29 cellular contexts compared by ENCODE assay signal in the genomic region with DNA sequence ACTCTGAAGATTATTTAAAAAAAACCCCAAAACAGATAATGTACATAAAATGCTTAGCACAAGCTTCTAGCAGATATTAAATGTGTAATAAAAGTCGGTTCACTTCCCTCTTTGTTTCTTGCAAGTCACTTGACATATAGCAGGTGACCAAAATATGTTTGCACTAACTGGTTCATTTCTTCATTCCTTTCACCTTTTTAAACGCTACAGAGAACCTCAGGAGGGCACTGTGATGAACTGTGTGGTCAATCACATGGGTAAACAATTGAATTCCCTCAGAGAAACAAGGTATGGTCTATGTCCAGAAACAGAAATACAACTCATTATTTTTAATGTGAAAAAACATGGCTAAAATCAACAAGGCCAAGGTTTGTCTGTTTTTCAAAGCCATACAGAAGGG. TPM values are rescaled to one million over a fixed set of nuclear protein-coding genes. Genes with fewer than 3 reads are reported as not detected.
DNase-seq lines count a peak whose midpoint lies in the region; ATAC-seq and TF ChIP-seq lines count a peak whose summit lies in the region.
"Had no signal": no experiment of that assay in that cellular context is flagged by ENCODE, and none has a peak within 500 bp of the region (broad histone marks: within the 10 kb centered on the region; RNA-seq: fewer than 3 reads in every experiment).

No MANE protein-coding gene starts in this region.

- TF ChIP-seq POLR2A in ovary (IDR thresholded peaks at IDR 0.05): no peak

- no peak overlapping the region for H3K4me2 ChIP-seq in SK-N-SH

- 71% methylated on average over 2 of the region's 2 CpGs for WGBS in SK-N-SH (ENCODE audit: low lambda C conversion rate)
- 31 to 48% (median 42%) methylated on average over 2 of the region's 2 CpGs for WGBS in ovary, 3 donors

- intact Hi-C loops in left lung (cut with DNase I): no loop called here
- intact Hi-C loops in ovary (cut with DNase I): no loop called here
- intact Hi-C loops in lower lobe of right lung (cut with DNase I): no loop called here

- CTCF ChIA-PET in SK-N-SH (lab: Yijun Ruan, JAX): no interaction called here

- H3F3A ChIP-seq in SK-N-SH (replicated peaks; ENCODE audit: insufficient read depth): peaks cover 79% of the 10 kb centered on the region

- ATAC-seq in SK-N-SH treated with all-trans-retinoic acid at 6 μM for 48 hours (no peak), left lung (no peak), lower lobe of right lung (no peak)
- ATAC-seq: gastroesophageal sphincter; mucosa of descending colon; sciatic nerve; stimulated activated naive CD8-positive, alpha-beta T cell treated with anti-CD3 and anti-CD28 coated beads, Interleukin-15, amount 100 ng/mL, for 72 hours had no signal

- H3K9me3 ChIP-seq in SK-N-SH: no peaks in the 10 kb centered on the region
- no peaks in the 10 kb centered on the region for H3K9me3 ChIP-seq in adipocyte (ENCODE audit: control insufficient read depth, low read length)
- no peaks in the 10 kb centered on the region for H3K9me3 ChIP-seq in left lung
- no peaks in the 10 kb centered on the region for H3K9me3 ChIP-seq in ovary
- no peaks in the 10 kb centered on the region for H3K9me3 ChIP-seq in lower lobe of right lung
- H3K9me3 ChIP-seq: mucosa of descending colon, tibial nerve had no signal

- peak overlapping the region; percentile 59 for H3K9ac ChIP-seq in SK-N-SH
- peak overlapping the region; percentile 0 for H3K9ac ChIP-seq in adipocyte (ENCODE audit: low read length)

- TF ChIP-seq RAD21 in SK-N-SH (IDR thresholded peaks at IDR 0.05; ENCODE audit: low read length): no peak

- H3K36me3 ChIP-seq in SK-N-SH (replicated peaks in 1 of 2; ENCODE audit: control insufficient read depth in 1 of 2, insufficient read depth in 2 of 2, low read length in 1 of 2) (peaks cover 2 to 9% of the 10 kb centered on the region in 2 experiments), adipocyte (ENCODE audit: control insufficient read depth, insufficient read depth, low read length, severe bottlenecking) (peaks cover 17% of the 10 kb centered on the region), left lung (no peaks in the 10 kb centered on the region), ovary (no peaks in the 10 kb centered on the region), lower lobe of right lung (no peaks in the 10 kb centered on the region)
- H3K36me3 ChIP-seq: gastroesophageal sphincter, tibial nerve had no signal

- H3K4me3 ChIP-seq in SK-N-SH (ENCODE audit: low read depth in 2 of 2, low read length in 1 of 2) (no peak overlapping the region), adipocyte (ENCODE audit: low read length) (no peak overlapping the region), left lung (no peak overlapping the region), ovary (no peak overlapping the region), lower lobe of right lung (no peak overlapping the region)
- H3K4me3 ChIP-seq: gastroesophageal sphincter, mucosa of descending colon, SK-N-MC, tibial nerve had no signal

- DNase-seq in SK-N-SH: no peak
- no peak for DNase-seq in adipocyte (ENCODE audit: low read depth)
- DNase-seq in left lung: no peak
- no peak for DNase-seq in DMS 273 (lab: John Stamatoyannopoulos, UW; ENCODE audit: unreplicated experiment)
- no peak for DNase-seq in ovary
- DNase-seq in lower lobe of right lung: no peak
- no peak for DNase-seq in HT-29 (ENCODE audit: low spot score)
- DNase-seq: 8988T; activated CD4-positive, alpha-beta T cell treated with anti-CD3 and anti-CD28 coated beads, Interleukin-2, amount 10 ng/mL, durations not matched to agents 24 days and 14 days; DMS79 treated with DMSO at 0.1 percent for 48 hours; effector CD4-positive, alpha-beta T cell; erythroblast; H7; islet precursor cell; Kasumi-1; mucosa of descending colon; NCI-H1694; NCI-H2171 treated with DMSO at 0.1 percent for 48 hours; NCI-H524; posterior cingulate gyrus; stimulated activated CD4-positive, alpha-beta T cell treated with anti-CD3 and anti-CD28 coated beads, Interleukin-15, amount 100 ng/mL, for 24 hours; stimulated activated naive CD8-positive, alpha-beta T cell treated with anti-CD3 and anti-CD28 coated beads, Interleukin-15, amount 100 ng/mL, for 72 hours; T-helper 2 cell had no signal

- no peaks in the 10 kb centered on the region for H3K9me2 ChIP-seq in SK-N-SH

- no peak for TF ChIP-seq CTCF in SK-N-SH (IDR thresholded peaks at IDR 0.05)
- TF ChIP-seq CTCF in left lung (IDR thresholded peaks at IDR 0.05): no peak
- no peak for TF ChIP-seq CTCF in ovary (IDR thresholded peaks at IDR 0.05)
- no peak for TF ChIP-seq CTCF in lower lobe of right lung (IDR thresholded peaks at IDR 0.05)

- TF ChIP-seq EP300 in SK-N-SH (IDR thresholded peaks at IDR 0.05; ENCODE audit: borderline replicate concordance in 1 of 2, low read depth in 1 of 2, low read length in 1 of 2) (no peak), ovary (IDR thresholded peaks at IDR 0.05) (no peak)

- peaks cover 73% of the 10 kb centered on the region for H3K79me2 ChIP-seq in SK-N-SH (ENCODE audit: insufficient read depth)

- H3K27ac ChIP-seq in SK-N-SH (ENCODE audit: low read depth in 2 of 2, low read length in 1 of 2): peak overlapping the region; percentile 90 to 100
- H3K27ac ChIP-seq in left lung: peak overlapping the region; percentile 76 to 82
- H3K27ac ChIP-seq in ovary: no peak overlapping the region
- H3K27ac ChIP-seq in lower lobe of right lung: no peak overlapping the region
- H3K27ac ChIP-seq: SK-N-MC, tibial nerve, VCaP had no signal

- no peak overlapping the region for H2AFZ ChIP-seq in SK-N-SH (ENCODE audit: low read depth)

- POLR2A ChIA-PET in SK-N-SH (lab: Yijun Ruan, JAX): no interaction called here

- H3K4me1 ChIP-seq in SK-N-SH (ENCODE audit: control insufficient read depth in 1 of 2, insufficient read depth in 2 of 2, low read depth in 1 of 2, low read length in 1 of 2) (peaks cover 25 to 67% of the 10 kb centered on the region in 2 experiments), adipocyte (ENCODE audit: control insufficient read depth, insufficient read depth, low read length) (peaks cover 43% of the 10 kb centered on the region), left lung (peaks cover 20 to 36% of the 10 kb centered on the region in 2 donors), ovary (ENCODE audit: insufficient read depth) (peaks cover 5% of the 10 kb centered on the region), lower lobe of right lung (peaks cover 26% of the 10 kb centered on the region)

- H3K27me3 ChIP-seq in SK-N-SH (ENCODE audit: insufficient read depth): no peaks in the 10 kb centered on the region
- no peaks in the 10 kb centered on the region for H3K27me3 ChIP-seq in adipocyte (replicated peaks; ENCODE audit: control insufficient read depth, insufficient read depth, low read length)
- H3K27me3 ChIP-seq in left lung: no peaks in the 10 kb centered on the region
- no peaks in the 10 kb centered on the region for H3K27me3 ChIP-seq in ovary
- no peaks in the 10 kb centered on the region for H3K27me3 ChIP-seq in lower lobe of right lung (ENCODE audit: low read depth)
- H3K27me3 ChIP-seq: gastroesophageal sphincter, tibial nerve had no signal

- H4K20me1 ChIP-seq in SK-N-SH (ENCODE audit: insufficient read depth): no peaks in the 10 kb centered on the region

TF ChIP-seq in SK-N-SH, 30 proteins besides CTCF, POLR2A, EP300 and RAD21 (continues in another document):
- TF ChIP-seq EZH2phosphoT487 (IDR thresholded peaks at IDR 0.05; ENCODE audit: borderline replicate concordance, low read depth) (no peak), RFX5 (IDR thresholded peaks at IDR 0.05; ENCODE audit: low read length) (no peak), TAF1 (IDR thresholded peaks at IDR 0.05; ENCODE audit: borderline replicate concordance, low read depth, low read length) (no peak), SIN3A (IDR thresholded peaks at IDR 0.05; ENCODE audit: borderline replicate concordance, low read depth, low read length) (no peak)
- TF ChIP-seq, protein P1, sequence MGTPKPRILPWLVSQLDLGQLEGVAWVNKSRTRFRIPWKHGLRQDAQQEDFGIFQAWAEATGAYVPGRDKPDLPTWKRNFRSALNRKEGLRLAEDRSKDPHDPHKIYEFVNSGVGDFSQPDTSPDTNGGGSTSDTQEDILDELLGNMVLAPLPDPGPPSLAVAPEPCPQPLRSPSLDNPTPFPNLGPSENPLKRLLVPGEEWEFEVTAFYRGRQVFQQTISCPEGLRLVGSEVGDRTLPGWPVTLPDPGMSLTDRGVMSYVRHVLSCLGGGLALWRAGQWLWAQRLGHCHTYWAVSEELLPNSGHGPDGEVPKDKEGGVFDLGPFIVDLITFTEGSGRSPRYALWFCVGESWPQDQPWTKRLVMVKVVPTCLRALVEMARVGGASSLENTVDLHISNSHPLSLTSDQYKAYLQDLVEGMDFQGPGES (IDR thresholded peaks at IDR 0.05; ENCODE audit: low read depth, low read length): no peak

TF ChIP-seq in SK-N-SH treated with all-trans-retinoic acid at 6 μM for 48 hours, 23 proteins besides CTCF, POLR2A, EP300 and RAD21 (continues in another document):
- TF ChIP-seq CREB5 (CRISPR knock-in tag; IDR thresholded peaks at IDR 0.05; ENCODE audit: low read depth) (no peak), PPARA (CRISPR knock-in tag; IDR thresholded peaks at IDR 0.05; ENCODE audit: borderline replicate concordance) (no peak)

RNA-seq across cellular contexts. Expression of gene BCL10, which starts 51.3 kb away (rescaled TPM):
- polyA plus RNA-seq in SK-N-SH (2012; rRNA removed) (5.8 and 6.6 TPM in 2 replicates), ovary (10 to 100 TPM in 1 of 2 donors, 1 to 10 TPM in 1; 8.1 to 13.6 TPM)
- polyA plus RNA-seq in SK-N-SH (2012; cell fraction: cytosol; rRNA removed): 7.2 and 8.0 TPM in 2 replicates
- polyA plus RNA-seq in SK-N-SH (2012; cell fraction: nucleus; rRNA removed): 5.5 and 7.7 TPM in 2 replicates
- total RNA-seq in left lung (10 to 100 TPM; 25.0 to 31.6 TPM), ovary (10 to 100 TPM; 12.8 to 23.6 (median 18.5) TPM), lower lobe of right lung (27.4 TPM)
- 11.8 and 13.0 TPM in 2 replicates for total RNA-seq in HT-29 (2014; rRNA removed; shearing (Covaris generic))

Comparison
In these comparisons a context has a peak if more than half of its experiments do, and no peak if none do; other contexts are left out.
1. H3K27ac ChIP-seq: peak in SK-N-SH (2 of 2) and left lung (2 of 2); none in ovary (0 of 2) and lower lobe of right lung (single experiment).